In the genomic region with DNA sequence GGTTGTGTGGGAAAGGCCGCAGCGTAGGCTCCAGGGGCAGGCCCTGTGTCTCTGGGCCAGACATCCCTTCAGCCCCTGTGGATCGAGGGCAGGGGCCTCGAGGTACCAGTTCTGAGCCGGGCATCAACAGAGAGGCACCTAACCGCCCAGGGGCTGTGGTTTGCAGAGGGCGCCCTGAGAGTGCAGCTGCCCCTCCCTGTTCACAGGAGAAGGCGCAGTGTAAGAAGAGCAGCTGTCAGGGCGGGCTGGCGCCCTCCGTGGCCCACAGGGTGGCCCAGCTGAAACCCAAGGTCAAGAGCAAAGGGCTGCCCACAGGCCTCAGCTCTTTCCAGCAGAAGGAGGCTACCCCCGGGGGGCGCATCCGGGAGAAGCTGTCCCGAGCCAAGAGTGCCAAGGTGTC, we compare ENCODE assay signal across 18 cellular contexts.
"Had no signal": no experiment of that assay in that cellular context is flagged by ENCODE, and none has a peak within 500 bp of the region (broad histone marks: within the 10 kb centered on the region; RNA-seq: fewer than 3 reads in every experiment).

No MANE protein-coding gene starts in this region.

- ATAC-seq: gastrocnemius medialis, SK-N-SH treated with all-trans-retinoic acid at 6 μM for 48 hours, T-helper 17 cell, upper lobe of right lung had no signal

- H3K27me3 ChIP-seq: colonic mucosa, gastrocnemius medialis, right atrium auricular region, suprapubic skin, upper lobe of right lung had no signal

- DNase-seq: activated CD4-positive, alpha-beta memory T cell treated with anti-CD3 and anti-CD28 coated beads, Interleukin-2, amount 10 ng/mL, durations not matched to agents 7 days and 5 days; activated CD4-positive, alpha-beta T cell treated with anti-CD3 and anti-CD28 coated beads for 1 hour; activated naive CD4-positive, alpha-beta T cell; caudate nucleus; colonic mucosa; effector CD4-positive, alpha-beta T cell; gastrocnemius medialis; kidney; left ventricle myocardium inferior; mesenchymal stem cell; spleen; stimulated activated naive CD4-positive, alpha-beta T cell treated with Interleukin-2 at 50 U/mL for 16 hours; T-helper 17 cell; upper lobe of right lung had no signal

- H3K9me3 ChIP-seq: colonic mucosa, gastrocnemius medialis, left ventricle myocardium inferior, right atrium auricular region, spleen, suprapubic skin, upper lobe of right lung had no signal

- H3K9me3 Mint-ChIP-seq: activated CD4-positive, alpha-beta memory T cell treated with anti-CD3 and anti-CD28 coated beads, Interleukin-2, amount 10 ng/mL, durations not matched to agents 7 days and 5 days; activated T-helper 1 cell treated with anti-CD3 and anti-CD28 coated beads, Interleukin-12 subunit alpha, Interleukin-12 subunit beta, Interleukin-2, Interleukin-4 antibody, amounts not matched to agents 30 ng/mL and 10 ng/mL and 1 ng/mL, durations not matched to agents 14 hours and 24 hours and 36 hours had no signal

- H3K4me3 ChIP-seq: colonic mucosa, gastrocnemius medialis, left ventricle myocardium inferior, right atrium auricular region, spleen, suprapubic skin, upper lobe of right lung had no signal

- H3K4me3 Mint-ChIP-seq: activated CD4-positive, alpha-beta memory T cell treated with anti-CD3 and anti-CD28 coated beads, Interleukin-2, amount 10 ng/mL, durations not matched to agents 7 days and 5 days; activated T-helper 1 cell treated with anti-CD3 and anti-CD28 coated beads, Interleukin-12 subunit alpha, Interleukin-12 subunit beta, Interleukin-2, Interleukin-4 antibody, amounts not matched to agents 30 ng/mL and 10 ng/mL and 1 ng/mL, durations not matched to agents 14 hours and 24 hours and 36 hours; T-helper 17 cell had no signal

- H3K36me3 ChIP-seq: colonic mucosa, upper lobe of right lung had no signal

- H3K4me1 ChIP-seq: colonic mucosa, gastrocnemius medialis, suprapubic skin, upper lobe of right lung had no signal

- H3K27ac ChIP-seq: colonic mucosa, gastrocnemius medialis, left ventricle myocardium inferior, right atrium auricular region, suprapubic skin, upper lobe of right lung had no signal

- FAIRE-seq: kidney had no signal

- H3K27ac Mint-ChIP-seq: activated CD4-positive, alpha-beta memory T cell treated with anti-CD3 and anti-CD28 coated beads, Interleukin-2, amount 10 ng/mL, durations not matched to agents 7 days and 5 days; activated T-helper 1 cell treated with anti-CD3 and anti-CD28 coated beads, Interleukin-12 subunit alpha, Interleukin-12 subunit beta, Interleukin-2, Interleukin-4 antibody, amounts not matched to agents 30 ng/mL and 10 ng/mL and 1 ng/mL, durations not matched to agents 14 hours and 24 hours and 36 hours; T-helper 17 cell had no signal

- H3K27me3 Mint-ChIP-seq: activated CD4-positive, alpha-beta memory T cell treated with anti-CD3 and anti-CD28 coated beads, Interleukin-2, amount 10 ng/mL, durations not matched to agents 7 days and 5 days; T-helper 17 cell had no signal
